25 cellular contexts compared by ENCODE assay signal in genomic region chr10:86489071-86489810, GRCh38. TPM values are rescaled to one million over a fixed set of nuclear protein-coding genes. Genes with fewer than 3 reads are reported as not detected.
A peak's percentile ranks its signal among the peaks of the same experiment; 100 is the strongest.
DNase-seq lines count a peak whose midpoint lies in the region; ATAC-seq and TF ChIP-seq lines count a peak whose summit lies in the region.
"Had no signal": no experiment of that assay in that cellular context is flagged by ENCODE, and none has a peak within 500 bp of the region (broad histone marks: within the 10 kb centered on the region; RNA-seq: fewer than 3 reads in every experiment).

No MANE protein-coding gene starts in this region.

- no peak for DNase-seq in activated naive CD8-positive, alpha-beta T cell treated with anti-CD3 and anti-CD28 coated beads, Interleukin-2, amount 10 ng/mL, durations not matched to agents 7 days and 5 days
- no peak for DNase-seq in activated naive CD8-positive, alpha-beta T cell treated with anti-CD3 and anti-CD28 coated beads for 36 hours
- DNase-seq in midbrain (lab: John Stamatoyannopoulos, UW) (peak; percentile 62), activated gamma-delta T cell treated with Interleukin-2 at 50 U/mL for 16 hours (no peak), EL (no peak), SHP77 treated with DMSO at 0.1 percent for 48 hours (lab: John Stamatoyannopoulos, UW) (no peak)
- no peak for DNase-seq in NK-92 treated with Interleukin-12 subunit alpha and Interleukin-12 subunit beta, amount 100 ng/mL, for 24 hours (lab: John Stamatoyannopoulos, UW)
- DNase-seq: activated B cell treated with CpG ODN at 0.5 μM for 24 hours; activated naive CD4-positive, alpha-beta T cell treated with anti-CD3 and anti-CD28 coated beads, Interleukin-2, amount 10 ng/mL, durations not matched to agents 7 days and 5 days; CD8-positive, alpha-beta T cell; colonic mucosa; DMS 273 treated with DMSO at 0.1 percent for 48 hours; effector memory CD4-positive, alpha-beta T cell; H9; left ventricle myocardium superior; NCI-H1092; NCI-H187; NCI-H2171 treated with DMSO at 0.1 percent for 48 hours; NCI-H510A; sigmoid colon; stimulated activated CD4-positive, alpha-beta T cell treated with anti-CD3 and anti-CD28 coated beads, Interleukin-4, amount 100 ng/mL, for 1 hour; T-helper 1 cell; upper lobe of right lung had no signal

- ATAC-seq in activated naive CD8-positive, alpha-beta T cell treated with anti-CD3 and anti-CD28 coated beads, Interleukin-2, amount 10 ng/mL, durations not matched to agents 7 days and 5 days (ENCODE audit: low read depth), result no peak
- ATAC-seq: CD8-positive, alpha-beta T cell; K562; left ventricle myocardium superior; upper lobe of right lung had no signal

- no peaks in the 10 kb centered on the region for H3K9me3 Mint-ChIP-seq in activated naive CD8-positive, alpha-beta T cell treated with anti-CD3 and anti-CD28 coated beads, Interleukin-2, amount 10 ng/mL, durations not matched to agents 7 days and 5 days
- no peaks in the 10 kb centered on the region for H3K9me3 Mint-ChIP-seq in activated naive CD8-positive, alpha-beta T cell treated with anti-CD3 and anti-CD28 coated beads for 36 hours
- H3K9me3 Mint-ChIP-seq in brain, result no peaks in the 10 kb centered on the region
- H3K9me3 Mint-ChIP-seq: activated B cell treated with CpG ODN at 0.5 μM for 24 hours; activated naive CD4-positive, alpha-beta T cell treated with anti-CD3 and anti-CD28 coated beads, Interleukin-2, amount 10 ng/mL, durations not matched to agents 7 days and 5 days; CD8-positive, alpha-beta T cell; H9 had no signal

- H3K27me3 Mint-ChIP-seq in activated naive CD8-positive, alpha-beta T cell treated with anti-CD3 and anti-CD28 coated beads, Interleukin-2, amount 10 ng/mL, durations not matched to agents 7 days and 5 days, result no peaks in the 10 kb centered on the region
- H3K27me3 Mint-ChIP-seq in activated naive CD8-positive, alpha-beta T cell treated with anti-CD3 and anti-CD28 coated beads for 36 hours, result no peaks in the 10 kb centered on the region
- no peaks in the 10 kb centered on the region for H3K27me3 Mint-ChIP-seq in brain
- H3K27me3 Mint-ChIP-seq: activated B cell treated with CpG ODN at 0.5 μM for 24 hours; activated naive CD4-positive, alpha-beta T cell treated with anti-CD3 and anti-CD28 coated beads, Interleukin-2, amount 10 ng/mL, durations not matched to agents 7 days and 5 days had no signal

- TF ChIP-seq CTCF in brain (conservative IDR thresholded peaks at IDR 0.05), result no peak

- H3K27ac Mint-ChIP-seq in activated naive CD8-positive, alpha-beta T cell treated with anti-CD3 and anti-CD28 coated beads, Interleukin-2, amount 10 ng/mL, durations not matched to agents 7 days and 5 days, result peak overlapping the region; percentile 27
- H3K27ac Mint-ChIP-seq in activated naive CD8-positive, alpha-beta T cell treated with anti-CD3 and anti-CD28 coated beads for 36 hours, result no peak overlapping the region
- peak overlapping the region in 4 of 5 experiments; percentile 3 to 52 (median 47) for H3K27ac Mint-ChIP-seq in brain
- H3K27ac Mint-ChIP-seq: activated B cell treated with CpG ODN at 0.5 μM for 24 hours; activated naive CD4-positive, alpha-beta T cell treated with anti-CD3 and anti-CD28 coated beads, Interleukin-2, amount 10 ng/mL, durations not matched to agents 7 days and 5 days; CD8-positive, alpha-beta T cell; H9 had no signal

- H3K4me1 Mint-ChIP-seq in activated naive CD8-positive, alpha-beta T cell treated with anti-CD3 and anti-CD28 coated beads, Interleukin-2, amount 10 ng/mL, durations not matched to agents 7 days and 5 days, result peaks cover 12% of the 10 kb centered on the region
- H3K4me1 Mint-ChIP-seq in activated naive CD8-positive, alpha-beta T cell treated with anti-CD3 and anti-CD28 coated beads for 36 hours, result peaks cover 13% of the 10 kb centered on the region
- peaks cover 7% of the 10 kb centered on the region for H3K4me1 Mint-ChIP-seq in brain
- H3K4me1 Mint-ChIP-seq: activated naive CD4-positive, alpha-beta T cell treated with anti-CD3 and anti-CD28 coated beads, Interleukin-2, amount 10 ng/mL, durations not matched to agents 7 days and 5 days; H9 had no signal

- POLR2A ChIA-PET in activated naive CD8-positive, alpha-beta T cell treated with anti-CD3 and anti-CD28 coated beads, Interleukin-2, amount 10 ng/mL, durations not matched to agents 7 days and 5 days (lab: Charles Lee), result no interaction called here

- peaks cover 37% of the 10 kb centered on the region for H3K36me3 Mint-ChIP-seq in activated naive CD8-positive, alpha-beta T cell treated with anti-CD3 and anti-CD28 coated beads, Interleukin-2, amount 10 ng/mL, durations not matched to agents 7 days and 5 days
- H3K36me3 Mint-ChIP-seq in activated naive CD8-positive, alpha-beta T cell treated with anti-CD3 and anti-CD28 coated beads for 36 hours, result peaks cover 20% of the 10 kb centered on the region
- H3K36me3 Mint-ChIP-seq in brain, result peaks cover 57% of the 10 kb centered on the region

- H3K4me3 Mint-ChIP-seq in activated naive CD8-positive, alpha-beta T cell treated with anti-CD3 and anti-CD28 coated beads, Interleukin-2, amount 10 ng/mL, durations not matched to agents 7 days and 5 days, result no peak overlapping the region
- no peak overlapping the region for H3K4me3 Mint-ChIP-seq in activated naive CD8-positive, alpha-beta T cell treated with anti-CD3 and anti-CD28 coated beads for 36 hours
- no peak overlapping the region for H3K4me3 Mint-ChIP-seq in brain
- H3K4me3 Mint-ChIP-seq: activated B cell treated with CpG ODN at 0.5 μM for 24 hours; activated naive CD4-positive, alpha-beta T cell treated with anti-CD3 and anti-CD28 coated beads, Interleukin-2, amount 10 ng/mL, durations not matched to agents 7 days and 5 days; CD8-positive, alpha-beta T cell; H9 had no signal

RNA-seq across cellular contexts. Expression of gene WAPL, which starts 32.4 kb away (rescaled TPM):
- 10 to 100 TPM; 47.9 to 52.9 TPM for total RNA-seq in activated naive CD8-positive, alpha-beta T cell treated with anti-CD3 and anti-CD28 coated beads, Interleukin-2, amount 10 ng/mL, durations not matched to agents 7 days and 5 days
- 10 to 100 TPM; 51.7 to 53.3 TPM for total RNA-seq in activated naive CD8-positive, alpha-beta T cell treated with anti-CD3 and anti-CD28 coated beads for 36 hours
- 10.5 TPM for polyA plus RNA-seq in brain (ENCODE audit: insufficient read depth, low read depth, low replicate concordance)
